ENCODE assay signal across 9 cellular contexts in genomic region chr16:12653820-12654392, GRCh38.
"Had no signal": no experiment of that assay in that cellular context is flagged by ENCODE, and none has a peak within 500 bp of the region (broad histone marks: within the 10 kb centered on the region; RNA-seq: fewer than 3 reads in every experiment).

No MANE protein-coding gene starts in this region.

- H3K36me3 ChIP-seq: HAP-1 had no signal

- H3K4me2 ChIP-seq: KMS-11 had no signal

- H3K4me3 ChIP-seq: GM23248, HAP-1 had no signal

- H2AFZ ChIP-seq: GM23248 had no signal

- H3K27ac ChIP-seq: GM23248, HL-60, KMS-11 had no signal

- ATAC-seq: HCT116 had no signal

- H3K9me3 ChIP-seq: HAP-1 had no signal

- DNase-seq: GM23248, GOT3, H7, IMR-90, KBM-7 had no signal

- H3K4me1 ChIP-seq: HAP-1 had no signal

- H3K9ac ChIP-seq: GM23248, KMS-11 had no signal
